ENCODE assay signal across 12 cellular contexts in genomic region chr17:73278465-73279453, GRCh38. TPM values are rescaled to one million over a fixed set of nuclear protein-coding genes. Genes with fewer than 3 reads are reported as not detected.
A peak's percentile ranks its signal among the peaks of the same experiment; 100 is the strongest.
DNase-seq lines count a peak whose midpoint lies in the region; ATAC-seq and TF ChIP-seq lines count a peak whose summit lies in the region.
"Had no signal": no experiment of that assay in that cellular context is flagged by ENCODE, and none has a peak within 500 bp of the region (broad histone marks: within the 10 kb centered on the region; RNA-seq: fewer than 3 reads in every experiment).

No MANE protein-coding gene starts in this region.

- ATAC-seq in right cardiac atrium (peak; percentile 34 to 60), thoracic aorta (ENCODE audit: insufficient number of reproducible peaks, low FRiP score, low read depth) (no peak)
- ATAC-seq: WTC11 had no signal

- no peak overlapping the region for H3K27ac Mint-ChIP-seq in CD4-positive, alpha-beta memory T cell
- H3K27ac Mint-ChIP-seq: dendritic cell treated with granulocyte-macrophage colony-stimulating factor and Interleukin-4, amounts not matched to agents 40 ng/mL and 50 ng/mL, for 4 days; WTC11 had no signal

- H3K4me1 ChIP-seq in right cardiac atrium (ENCODE audit: control insufficient read depth, insufficient read depth, low read length) (peaks cover 15% of the 10 kb centered on the region), thoracic aorta (ENCODE audit: control insufficient read depth in 1 of 2, low read depth in 2 of 2) (peaks cover 10 to 36% of the 10 kb centered on the region in 2 donors)
- no peaks in the 10 kb centered on the region for H3K4me1 ChIP-seq in CD4-positive, alpha-beta memory T cell (ENCODE audit: insufficient read depth, low read length)

- POLR2A ChIA-PET in CD4-positive, alpha-beta memory T cell (lab: Charles Lee; ENCODE audit: partially characterized antibody): no interaction called here

- CTCF ChIA-PET in CD4-positive, alpha-beta memory T cell (lab: Charles Lee; ENCODE audit: partially characterized antibody): interaction anchor here (0.8 kb wide), 1 partner anchor 91 kb away, joined by 3 read pairs; no protein-coding TSS in a partner anchor

- H3K36me3 Mint-ChIP-seq in CD4-positive, alpha-beta memory T cell: no peaks in the 10 kb centered on the region
- H3K36me3 Mint-ChIP-seq: WTC11 had no signal

- H3K4me1 Mint-ChIP-seq in CD4-positive, alpha-beta memory T cell: no peaks in the 10 kb centered on the region

- H3K9me3 Mint-ChIP-seq in CD4-positive, alpha-beta memory T cell: peaks cover 0 to 2% (median 0%) of the 10 kb centered on the region in 8 donors
- H3K9me3 Mint-ChIP-seq: dendritic cell treated with granulocyte-macrophage colony-stimulating factor and Interleukin-4, amounts not matched to agents 40 ng/mL and 50 ng/mL, for 4 days; WTC11 had no signal

- H3K27ac ChIP-seq in VCaP (peak overlapping the region; percentile 85), right cardiac atrium (ENCODE audit: low read length) (peak overlapping the region; percentile 31), thoracic aorta (peak overlapping the region; percentile 65)
- H3K27ac ChIP-seq in CD4-positive, alpha-beta memory T cell (ENCODE audit: low read depth, low read length): no peak overlapping the region
- H3K27ac ChIP-seq: neutrophil had no signal

- H3K27me3 ChIP-seq in right cardiac atrium (ENCODE audit: control insufficient read depth, insufficient read depth) (no peaks in the 10 kb centered on the region), thoracic aorta (replicated peaks; ENCODE audit: insufficient read depth) (no peaks in the 10 kb centered on the region)
- no peaks in the 10 kb centered on the region for H3K27me3 ChIP-seq in CD4-positive, alpha-beta memory T cell (ENCODE audit: insufficient read depth, low read length)
- H3K27me3 ChIP-seq: neutrophil had no signal

- no peak for TF ChIP-seq CTCF in VCaP (conservative IDR thresholded peaks at IDR 0.05)
- TF ChIP-seq CTCF in thoracic aorta (IDR thresholded peaks at IDR 0.05): no peak

- DNase-seq in NCI-H1092 (lab: John Stamatoyannopoulos, UW) (peak; percentile 59), right cardiac atrium (peak in 1 of 3 donors; percentile 80), thoracic aorta (ENCODE audit: low spot score) (no peak), NOMO-1 treated with DMSO at 0.1 percent for 48 hours (lab: John Stamatoyannopoulos, UW; ENCODE audit: unreplicated experiment) (no peak), posterior vena cava (ENCODE audit: low spot score) (no peak)
- DNase-seq in CD4-positive, alpha-beta memory T cell: no peak
- DNase-seq in stimulated activated CD4-positive, alpha-beta T cell treated with anti-CD3 and anti-CD28 coated beads, Interleukin-2, amount 100 ng/mL, for 24 hours: no peak

- H3K36me3 ChIP-seq in thoracic aorta: no peaks in the 10 kb centered on the region
- no peaks in the 10 kb centered on the region for H3K36me3 ChIP-seq in CD4-positive, alpha-beta memory T cell (ENCODE audit: insufficient read depth, low read length)
- H3K36me3 ChIP-seq: neutrophil had no signal

- no peak overlapping the region for H3K4me3 Mint-ChIP-seq in CD4-positive, alpha-beta memory T cell
- H3K4me3 Mint-ChIP-seq: dendritic cell treated with granulocyte-macrophage colony-stimulating factor and Interleukin-4, amounts not matched to agents 40 ng/mL and 50 ng/mL, for 4 days; WTC11 had no signal

- H3K27me3 Mint-ChIP-seq in CD4-positive, alpha-beta memory T cell: peaks cover 4 to 9% of the 10 kb centered on the region in 2 donors

- WGBS in right cardiac atrium: 40% methylated on average over 14 of the region's 14 CpGs

- no peak overlapping the region for H3K4me3 ChIP-seq in right cardiac atrium (ENCODE audit: low read length)
- H3K4me3 ChIP-seq in thoracic aorta: peak overlapping the region; percentile 1
- H3K4me3 ChIP-seq in CD4-positive, alpha-beta memory T cell (ENCODE audit: low read length in 2 of 2): no peak overlapping the region

- H3K9me3 ChIP-seq in right cardiac atrium (ENCODE audit: control insufficient read depth, low read length) (no peaks in the 10 kb centered on the region), thoracic aorta (no peaks in the 10 kb centered on the region)
- no peaks in the 10 kb centered on the region for H3K9me3 ChIP-seq in CD4-positive, alpha-beta memory T cell (ENCODE audit: control insufficient read depth in 1 of 2, low read length in 2 of 2)
- H3K9me3 ChIP-seq: neutrophil had no signal

- intact Hi-C loops in right cardiac atrium (cut with DNase I): no loop called here
- intact Hi-C loops in CD4-positive, alpha-beta memory T cell (cut with micrococcal nuclease): no loop called here
- intact Hi-C loops in posterior vena cava (cut with DNase I): no loop called here

RNA-seq across cellular contexts. Expression of gene CPSF4L, which starts 17.1 kb away (rescaled TPM):
- not detected for total RNA-seq in right cardiac atrium
- not detected for polyA plus RNA-seq in right cardiac atrium
- total RNA-seq in thoracic aorta: not detected
- not detected for total RNA-seq in CD4-positive, alpha-beta memory T cell
- not detected for polyA plus RNA-seq in CD4-positive, alpha-beta memory T cell
- total RNA-seq in posterior vena cava: not detected
- total RNA-seq: WTC11 had no signal
- polyA plus RNA-seq: urinary bladder had no signal

RNA-seq across cellular contexts. Expression of gene CDC42EP4, which starts 33.0 kb away (rescaled TPM):
- 10 to 100 TPM; 28.1 to 47.1 (median 38.4) TPM for total RNA-seq in right cardiac atrium
- 31.9 TPM for polyA plus RNA-seq in right cardiac atrium
- total RNA-seq in thoracic aorta: 100 to 1,000 TPM in 1 of 2 donors, 10 to 100 TPM in 1; 73.8 to 134 TPM
- 1 to 10 TPM; 1.1 to 1.4 TPM for total RNA-seq in CD4-positive, alpha-beta memory T cell
- under 1 TPM; 0.37 to 0.92 TPM for polyA plus RNA-seq in CD4-positive, alpha-beta memory T cell
- 10 to 100 TPM; 32.6 to 45.1 TPM for total RNA-seq in posterior vena cava

Comparison
In these comparisons a context has a peak if more than half of its experiments do, and no peak if none do; other contexts are left out.
1. RNA of gene CDC42EP4, which starts 33.0 kb away (total RNA-seq): 73.8 to 134 TPM in thoracic aorta, 32.6 to 45.1 TPM in posterior vena cava and 28.1 to 47.1 TPM in right cardiac atrium; 1.1 to 1.4 TPM in CD4-positive, alpha-beta memory T cell; every median in the first group is over 10 times any median in the second.